Comparison of ENCODE assay signal across 8 cellular contexts in genomic region chr4:61200991-61201526, GRCh38. TPM values are rescaled to one million over a fixed set of nuclear protein-coding genes. Genes with fewer than 3 reads are reported as not detected.
DNase-seq lines count a peak whose midpoint lies in the region; ATAC-seq and TF ChIP-seq lines count a peak whose summit lies in the region.

No MANE protein-coding gene starts in this region.

- intact Hi-C loops in Right ventricle myocardium inferior (cut with DNase I) = no loop called here
- intact Hi-C loops in cardiac septum (cut with DNase I) = loop anchor here (5.0 to 10.0 kb wide), 3 partner anchors 304 to 936 kb away; no protein-coding TSS in a partner anchor
- intact Hi-C loops in testis (cut with DNase I; ENCODE audit: low total_unique reads) = no loop called here

- no peaks in the 10 kb centered on the region for H3K36me3 ChIP-seq in testis (ENCODE audit: low read depth, missing control alignments)

- peak overlapping the region; percentile 42 to 68 for H3K4me3 ChIP-seq in testis

- DNase-seq in Right ventricle myocardium inferior (ENCODE audit: missing footprints) (peak; percentile 58), cardiac septum (ENCODE audit: low spot score) (no peak), cerebellar cortex (ENCODE audit: low spot score) (peak; percentile 43), left kidney (ENCODE audit: low read depth, low spot score) (peak; percentile 84), testis (peak; percentile 49)

- ATAC-seq in Right ventricle myocardium inferior (peak; percentile 58), HG03457 (IDR thresholded peaks at IDR 0.05; ENCODE audit: unreplicated experiment) (no peak), GM18511 (IDR thresholded peaks at IDR 0.05; ENCODE audit: unreplicated experiment) (no peak), HG03108 (IDR thresholded peaks at IDR 0.05; ENCODE audit: unreplicated experiment) (no peak)

- H3K9me3 ChIP-seq in testis = no peaks in the 10 kb centered on the region

- TF ChIP-seq POLR2A in testis (IDR thresholded peaks at IDR 0.05) = no peak

- peak overlapping the region in 1 of 2 donors; percentile 37 for H3K27ac ChIP-seq in testis

- no peaks in the 10 kb centered on the region for H3K27me3 ChIP-seq in testis

- no peaks in the 10 kb centered on the region for H3K4me1 ChIP-seq in testis

- WGBS in testis, 2 donors = 0% methylated on average over 29 to 31 of the region's 31 CpGs

- TF ChIP-seq CTCF in testis (IDR thresholded peaks at IDR 0.05) = no peak

RNA-seq across cellular contexts. Expression of gene ADGRL3, which starts 0.9 kb away (rescaled TPM):
- total RNA-seq in Right ventricle myocardium inferior (3.7 TPM), cardiac septum (15.3 TPM), testis (10 to 100 TPM; 12.8 to 21.6 TPM)
- polyA plus RNA-seq in testis (ENCODE audit: insufficient read depth, low read depth, low replicate concordance) = 11.6 TPM
